In genomic region chr5:54175-54730, GRCh38 we compare ENCODE assay signal across 10 cellular contexts. TPM values are rescaled to one million over a fixed set of nuclear protein-coding genes. Genes with fewer than 3 reads are reported as not detected.
DNase-seq lines count a peak whose midpoint lies in the region; ATAC-seq and TF ChIP-seq lines count a peak whose summit lies in the region.
"Had no signal": no experiment of that assay in that cellular context is flagged by ENCODE, and none has a peak within 500 bp of the region (broad histone marks: within the 10 kb centered on the region; RNA-seq: fewer than 3 reads in every experiment).

No MANE protein-coding gene starts in this region.

- peak overlapping the region; percentile 90 for H3K4me2 ChIP-seq in PC-3 (ENCODE audit: low read length)
- H3K4me2 ChIP-seq in parathyroid adenoma (ENCODE audit: low read length): peak overlapping the region; percentile 80

- H3K4me1 ChIP-seq in CD8-positive, alpha-beta memory T cell (ENCODE audit: insufficient read depth, low read length): no peaks in the 10 kb centered on the region
- H3K4me1 ChIP-seq in PC-3 (ENCODE audit: insufficient read depth, low read length) (no peaks in the 10 kb centered on the region), esophagus squamous epithelium (peaks cover 14 to 19% (median 16%) of the 10 kb centered on the region in 3 donors), parathyroid adenoma (peaks cover 32% of the 10 kb centered on the region)

- peaks cover 28 to 41% of the 10 kb centered on the region in 2 donors for H3K27me3 Mint-ChIP-seq in CD8-positive, alpha-beta memory T cell

- ATAC-seq in PC-3 (no peak), HG02973 (IDR thresholded peaks at IDR 0.05; ENCODE audit: unreplicated experiment) (no peak)

- TF ChIP-seq CTCF in PC-3 (conservative IDR thresholded peaks at IDR 0.05; ENCODE audit: low read depth, low read length): no peak
- no peak for TF ChIP-seq CTCF in esophagus squamous epithelium (IDR thresholded peaks at IDR 0.05)
- no peak for TF ChIP-seq CTCF in parathyroid adenoma (IDR thresholded peaks at IDR 0.05)

- CTCF ChIA-PET in CD8-positive, alpha-beta memory T cell (lab: Charles Lee): no interaction called here
- CTCF ChIA-PET in PC-3 (lab: Charles Lee): no interaction called here

- H3K27ac ChIP-seq in CD8-positive, alpha-beta memory T cell (ENCODE audit: low read depth, low read length): no peak overlapping the region
- H3K27ac ChIP-seq in PC-3 (ENCODE audit: low read length) (no peak overlapping the region), esophagus squamous epithelium (no peak overlapping the region), parathyroid adenoma (peak overlapping the region; percentile 91)

- no peak overlapping the region for H3K9ac ChIP-seq in PC-3 (ENCODE audit: low read length)
- no peak overlapping the region for H3K9ac ChIP-seq in parathyroid adenoma

- H3K36me3 ChIP-seq in CD8-positive, alpha-beta memory T cell (ENCODE audit: insufficient read depth, low read length): no peaks in the 10 kb centered on the region
- H3K36me3 ChIP-seq in PC-3 (ENCODE audit: low read depth, low read length): no peaks in the 10 kb centered on the region
- H3K36me3 ChIP-seq in esophagus squamous epithelium: no peaks in the 10 kb centered on the region
- H3K36me3 ChIP-seq in parathyroid adenoma (ENCODE audit: control insufficient read depth, insufficient read depth, low read length): no peaks in the 10 kb centered on the region

- no peaks in the 10 kb centered on the region for H3K9me2 ChIP-seq in PC-3 (replicated peaks; ENCODE audit: low read length)

- peaks cover 2 to 11% (median 3%) of the 10 kb centered on the region in 5 donors for H3K9me3 Mint-ChIP-seq in CD8-positive, alpha-beta memory T cell

- H3K27ac Mint-ChIP-seq in CD8-positive, alpha-beta memory T cell: no peak overlapping the region
- H3K27ac Mint-ChIP-seq: activated B cell treated with CpG ODN at 0.5 μM for 24 hours had no signal

- POLR2A ChIA-PET in CD8-positive, alpha-beta memory T cell (lab: Charles Lee): no interaction called here
- POLR2A ChIA-PET in PC-3 (lab: Charles Lee; ENCODE audit: unreplicated experiment): interaction anchor here (0.6 kb wide), 1 partner anchor 164 kb away, joined by 11 read pairs; the partner anchor contains the start of gene SDHA

- TSS peak; percentile 52 for BruUV-seq in PC-3 (replicated peaks; lab: Mats Ljungman, UMichigan)

- no peak for TF ChIP-seq POLR2A in esophagus squamous epithelium (IDR thresholded peaks at IDR 0.05)

- H3K79me2 ChIP-seq in PC-3 (ENCODE audit: low read length) (no peaks in the 10 kb centered on the region), parathyroid adenoma (no peaks in the 10 kb centered on the region)

- no peaks in the 10 kb centered on the region for H3K4me1 Mint-ChIP-seq in CD8-positive, alpha-beta memory T cell

- H3K4me3 Mint-ChIP-seq in CD8-positive, alpha-beta memory T cell: peak overlapping the region in 5 of 7 donors; percentile 21 to 79 (median 38)
- H3K4me3 Mint-ChIP-seq: activated B cell treated with CpG ODN at 0.5 μM for 24 hours had no signal

- no peaks in the 10 kb centered on the region for H3F3A ChIP-seq in PC-3 (ENCODE audit: low read length, unreplicated experiment)

- H2AFZ ChIP-seq in PC-3 (ENCODE audit: low read length): peak overlapping the region; percentile 75
- H2AFZ ChIP-seq in parathyroid adenoma: peak overlapping the region; percentile 88

- no peaks in the 10 kb centered on the region for H3K36me3 Mint-ChIP-seq in CD8-positive, alpha-beta memory T cell

- intact Hi-C loops in PC-3 (cut with micrococcal nuclease): no loop called here
- intact Hi-C loops in esophagus squamous epithelium (cut with DNase I): no loop called here

- no peak overlapping the region for H3K4me3 ChIP-seq in CD8-positive, alpha-beta memory T cell (ENCODE audit: low read length)
- H3K4me3 ChIP-seq in PC-3 (ENCODE audit: low read length): peak overlapping the region; percentile 72
- peak overlapping the region in 3 of 4 donors; percentile 48 to 75 (median 54) for H3K4me3 ChIP-seq in esophagus squamous epithelium
- peak overlapping the region; percentile 55 for H3K4me3 ChIP-seq in parathyroid adenoma (ENCODE audit: low read depth, low read length)

- H4K20me1 ChIP-seq in PC-3 (ENCODE audit: low read length): no peaks in the 10 kb centered on the region

- no peak for DNase-seq in CD8-positive, alpha-beta memory T cell
- DNase-seq in PC-3 (no peak), esophagus squamous epithelium (lab: John Stamatoyannopoulos, UW) (no peak), dedifferentiated amniotic fluid mesenchymal stem cell (ENCODE audit: extremely low spot score) (no peak), HUDEP-2 (lab: John Stamatoyannopoulos, UW; ENCODE audit: unreplicated experiment in 76 of 76) (no peak), NCI-H2196 (lab: John Stamatoyannopoulos, UW; ENCODE audit: unreplicated experiment) (no peak)
- DNase-seq: activated B cell treated with CpG ODN at 0.5 μM for 24 hours; effector CD8-positive, alpha-beta T cell had no signal

- H3K9me3 ChIP-seq in CD8-positive, alpha-beta memory T cell (ENCODE audit: low read length): no peaks in the 10 kb centered on the region
- H3K9me3 ChIP-seq in PC-3 (ENCODE audit: low read length) (no peaks in the 10 kb centered on the region), esophagus squamous epithelium (no peaks in the 10 kb centered on the region), parathyroid adenoma (ENCODE audit: control insufficient read depth, low read length) (no peaks in the 10 kb centered on the region)

- WGBS in esophagus squamous epithelium, 2 donors: 30 to 43% methylated on average over 6 to 13 of the region's 20 CpGs

- peaks cover 12% of the 10 kb centered on the region for H3K27me3 ChIP-seq in CD8-positive, alpha-beta memory T cell (ENCODE audit: insufficient read depth, low read length, poor library complexity, severe bottlenecking)
- H3K27me3 ChIP-seq in PC-3 (ENCODE audit: low read length) (no peaks in the 10 kb centered on the region), esophagus squamous epithelium (peaks cover 0 to 79% (median 12%) of the 10 kb centered on the region in 4 donors), parathyroid adenoma (ENCODE audit: control insufficient read depth, insufficient read depth, low read length) (no peaks in the 10 kb centered on the region)

RNA-seq across cellular contexts. Expression of gene PLEKHG4B, which starts 37.7 kb away (rescaled TPM):
- not detected for total RNA-seq in CD8-positive, alpha-beta memory T cell
- polyA plus RNA-seq in CD8-positive, alpha-beta memory T cell: not detected
- 1.2 and 1.4 TPM in 2 replicates for total RNA-seq in PC-3 (2014; rRNA removed)
- 1 to 10 TPM in 1 of 4 donors, under 1 TPM in 3; 0.12 to 1.2 (median 0.21) TPM for total RNA-seq in esophagus squamous epithelium
- total RNA-seq: activated B cell treated with CpG ODN at 0.5 μM for 24 hours had no signal
